1 cellular context compared by ENCODE assay signal in the genomic region with DNA sequence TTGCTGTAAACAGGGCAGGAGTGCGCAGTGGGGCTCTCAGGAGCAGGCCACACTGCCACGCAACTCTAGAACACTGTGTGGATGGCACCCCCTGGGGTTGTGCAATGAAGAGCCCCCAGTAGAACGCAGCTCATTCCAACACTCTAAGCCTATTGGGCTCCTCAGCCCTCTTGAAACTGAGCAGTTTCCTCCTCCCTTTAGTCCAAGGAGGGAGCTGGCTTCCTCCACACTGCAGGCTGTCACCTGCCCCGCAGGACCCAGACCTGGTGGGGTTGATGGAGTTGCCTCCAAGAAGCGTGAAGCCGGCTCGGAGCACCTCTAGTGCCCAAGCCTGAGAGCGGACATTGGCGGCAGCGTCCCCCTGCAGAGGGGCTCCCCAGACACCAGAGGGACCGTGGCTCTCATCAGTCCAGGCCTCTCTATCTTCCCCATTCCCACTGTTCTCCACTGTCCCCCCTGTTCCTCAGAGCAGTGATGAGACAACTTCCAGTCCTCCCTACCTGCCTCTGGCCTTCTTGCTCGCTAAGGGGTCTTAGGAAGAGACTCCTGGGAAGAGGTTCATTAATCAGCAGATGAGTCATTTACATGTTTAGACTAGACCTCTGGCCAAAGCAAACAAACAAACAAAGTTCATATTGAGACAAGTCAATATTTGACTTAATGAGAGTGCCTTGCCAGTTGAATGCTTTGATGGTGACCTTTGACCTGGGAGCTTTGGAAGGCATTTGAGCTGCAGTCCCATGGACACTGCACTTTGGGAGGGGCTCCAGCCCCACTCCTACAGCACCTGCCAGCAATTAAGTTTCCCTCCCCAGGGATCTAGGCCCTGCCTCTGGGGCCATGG.
TF ChIP-seq lines count a peak whose summit lies in the region.

No MANE protein-coding gene starts in this region.

TF ChIP-seq in HepG2, 621 proteins besides CTCF, POLR2A, EP300 and RAD21 (continued from another document and continues in another):
- TF ChIP-seq, protein P1, sequence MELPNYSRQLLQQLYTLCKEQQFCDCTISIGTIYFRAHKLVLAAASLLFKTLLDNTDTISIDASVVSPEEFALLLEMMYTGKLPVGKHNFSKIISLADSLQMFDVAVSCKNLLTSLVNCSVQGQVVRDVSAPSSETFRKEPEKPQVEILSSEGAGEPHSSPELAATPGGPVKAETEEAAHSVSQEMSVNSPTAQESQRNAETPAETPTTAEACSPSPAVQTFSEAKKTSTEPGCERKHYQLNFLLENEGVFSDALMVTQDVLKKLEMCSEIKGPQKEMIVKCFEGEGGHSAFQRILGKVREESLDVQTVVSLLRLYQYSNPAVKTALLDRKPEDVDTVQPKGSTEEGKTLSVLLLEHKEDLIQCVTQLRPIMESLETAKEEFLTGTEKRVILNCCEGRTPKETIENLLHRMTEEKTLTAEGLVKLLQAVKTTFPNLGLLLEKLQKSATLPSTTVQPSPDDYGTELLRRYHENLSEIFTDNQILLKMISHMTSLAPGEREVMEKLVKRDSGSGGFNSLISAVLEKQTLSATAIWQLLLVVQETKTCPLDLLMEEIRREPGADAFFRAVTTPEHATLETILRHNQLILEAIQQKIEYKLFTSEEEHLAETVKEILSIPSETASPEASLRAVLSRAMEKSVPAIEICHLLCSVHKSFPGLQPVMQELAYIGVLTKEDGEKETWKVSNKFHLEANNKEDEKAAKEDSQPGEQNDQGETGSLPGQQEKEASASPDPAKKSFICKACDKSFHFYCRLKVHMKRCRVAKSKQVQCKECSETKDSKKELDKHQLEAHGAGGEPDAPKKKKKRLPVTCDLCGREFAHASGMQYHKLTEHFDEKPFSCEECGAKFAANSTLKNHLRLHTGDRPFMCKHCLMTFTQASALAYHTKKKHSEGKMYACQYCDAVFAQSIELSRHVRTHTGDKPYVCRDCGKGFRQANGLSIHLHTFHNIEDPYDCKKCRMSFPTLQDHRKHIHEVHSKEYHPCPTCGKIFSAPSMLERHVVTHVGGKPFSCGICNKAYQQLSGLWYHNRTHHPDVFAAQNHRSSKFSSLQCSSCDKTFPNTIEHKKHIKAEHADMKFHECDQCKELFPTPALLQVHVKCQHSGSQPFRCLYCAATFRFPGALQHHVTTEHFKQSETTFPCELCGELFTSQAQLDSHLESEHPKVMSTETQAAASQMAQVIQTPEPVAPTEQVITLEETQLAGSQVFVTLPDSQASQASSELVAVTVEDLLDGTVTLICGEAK (IDR thresholded peaks at IDR 0.05): no peak
- TF ChIP-seq, protein P1 (CRISPR knock-in tag; IDR thresholded peaks at IDR 0.05): no peak
- TF ChIP-seq HNF4A (CRISPR knock-in tag; IDR thresholded peaks at IDR 0.05) (peak; percentile 95), MBD4 (IDR thresholded peaks at IDR 0.05; ENCODE audit: borderline replicate concordance, low read length) (no peak), JARID2 (CRISPR knock-in tag; IDR thresholded peaks at IDR 0.05; ENCODE audit: insufficient replicate concordance) (no peak), MZF1 (CRISPR knock-in tag; IDR thresholded peaks at IDR 0.05; ENCODE audit: borderline replicate concordance) (no peak), ZNF264 (CRISPR knock-in tag; IDR thresholded peaks at IDR 0.05) (no peak), MTF2 (CRISPR knock-in tag; IDR thresholded peaks at IDR 0.05; ENCODE audit: borderline replicate concordance) (no peak), ZSCAN31 (CRISPR knock-in tag; IDR thresholded peaks at IDR 0.05; ENCODE audit: low read depth) (no peak), FOSL1 (CRISPR knock-in tag; IDR thresholded peaks at IDR 0.05; ENCODE audit: borderline replicate concordance) (peak; percentile 81; the same call in 1 of the 2 replicates), ZNF746 (CRISPR knock-in tag; IDR thresholded peaks at IDR 0.05) (peak; percentile 94), ZSCAN30 (CRISPR knock-in tag; IDR thresholded peaks at IDR 0.05) (no peak), ZNF543 (CRISPR knock-in tag; IDR thresholded peaks at IDR 0.05) (no peak), MXI1 (IDR thresholded peaks at IDR 0.05; ENCODE audit: borderline replicate concordance, low read depth, low read length) (peak; percentile 26; the same call in 1 of the 3 replicates), ARNT (IDR thresholded peaks at IDR 0.05) (no peak), ZNF670 (CRISPR knock-in tag; IDR thresholded peaks at IDR 0.05; ENCODE audit: borderline replicate concordance) (0 out of 2 replicates have a peak, but pooled peaks have one; percentile 21), ZNF703 (CRISPR knock-in tag; IDR thresholded peaks at IDR 0.05; ENCODE audit: borderline replicate concordance) (no peak), TEAD2 (CRISPR knock-in tag; IDR thresholded peaks at IDR 0.05) (no peak), SRSF9 (IDR thresholded peaks at IDR 0.05; ENCODE audit: borderline replicate concordance, insufficient read depth, low read depth, low read length, poor library complexity, severe bottlenecking) (no peak), NFKBIZ (CRISPR knock-in tag; IDR thresholded peaks at IDR 0.05) (0 out of 2 replicates have a peak, but pooled peaks have one; percentile 52), CREB1 (IDR thresholded peaks at IDR 0.05) (no peak), CREB1 (CRISPR knock-in tag; IDR thresholded peaks at IDR 0.05) (no peak), ZNF232 (CRISPR knock-in tag; IDR thresholded peaks at IDR 0.05; ENCODE audit: borderline replicate concordance) (no peak; the same call in 1 of the 2 replicates), ETV6 (CRISPR knock-in tag; conservative IDR thresholded peaks at IDR 0.05) (no peak), SUZ12 (IDR thresholded peaks at IDR 0.05; ENCODE audit: low read depth, low read length) (no peak), JUN (CRISPR knock-in tag; IDR thresholded peaks at IDR 0.05) (peak; percentile 73), TAF15 (IDR thresholded peaks at IDR 0.05; ENCODE audit: low read depth, low read length, poor library complexity, severe bottlenecking) (no peak), ZNF589 (CRISPR knock-in tag; conservative IDR thresholded peaks at IDR 0.05) (no peak), SPEN (CRISPR knock-in tag; IDR thresholded peaks at IDR 0.05; ENCODE audit: low read depth) (peak; percentile 47; the same call in 1 of the 2 replicates), ZMYM4 (CRISPR knock-in tag; IDR thresholded peaks at IDR 0.05) (peak; percentile 85)
- TF ChIP-seq, protein P2, sequence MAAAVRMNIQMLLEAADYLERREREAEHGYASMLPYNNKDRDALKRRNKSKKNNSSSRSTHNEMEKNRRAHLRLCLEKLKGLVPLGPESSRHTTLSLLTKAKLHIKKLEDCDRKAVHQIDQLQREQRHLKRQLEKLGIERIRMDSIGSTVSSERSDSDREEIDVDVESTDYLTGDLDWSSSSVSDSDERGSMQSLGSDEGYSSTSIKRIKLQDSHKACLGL (CRISPR knock-in tag; IDR thresholded peaks at IDR 0.05): no peak
- TF ChIP-seq, protein P3, sequence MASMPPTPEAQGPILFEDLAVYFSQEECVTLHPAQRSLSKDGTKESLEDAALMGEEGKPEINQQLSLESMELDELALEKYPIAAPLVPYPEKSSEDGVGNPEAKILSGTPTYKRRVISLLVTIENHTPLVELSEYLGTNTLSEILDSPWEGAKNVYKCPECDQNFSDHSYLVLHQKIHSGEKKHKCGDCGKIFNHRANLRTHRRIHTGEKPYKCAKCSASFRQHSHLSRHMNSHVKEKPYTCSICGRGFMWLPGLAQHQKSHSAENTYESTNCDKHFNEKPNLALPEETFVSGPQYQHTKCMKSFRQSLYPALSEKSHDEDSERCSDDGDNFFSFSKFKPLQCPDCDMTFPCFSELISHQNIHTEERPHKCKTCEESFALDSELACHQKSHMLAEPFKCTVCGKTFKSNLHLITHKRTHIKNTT (CRISPR knock-in tag; IDR thresholded peaks at IDR 0.05): no peak
- TF ChIP-seq, protein P4, sequence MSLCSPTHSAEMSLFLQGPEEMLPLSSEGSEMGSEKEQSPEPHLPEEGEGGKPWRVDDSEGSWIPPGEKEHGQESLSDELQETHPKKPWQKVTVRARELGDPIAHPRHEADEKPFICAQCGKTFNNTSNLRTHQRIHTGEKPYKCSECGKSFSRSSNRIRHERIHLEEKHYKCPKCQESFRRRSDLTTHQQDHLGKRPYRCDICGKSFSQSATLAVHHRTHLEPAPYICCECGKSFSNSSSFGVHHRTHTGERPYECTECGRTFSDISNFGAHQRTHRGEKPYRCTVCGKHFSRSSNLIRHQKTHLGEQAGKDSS (CRISPR knock-in tag; IDR thresholded peaks at IDR 0.05; ENCODE audit: borderline replicate concordance, low read depth): no peak
- TF ChIP-seq, protein P5, sequence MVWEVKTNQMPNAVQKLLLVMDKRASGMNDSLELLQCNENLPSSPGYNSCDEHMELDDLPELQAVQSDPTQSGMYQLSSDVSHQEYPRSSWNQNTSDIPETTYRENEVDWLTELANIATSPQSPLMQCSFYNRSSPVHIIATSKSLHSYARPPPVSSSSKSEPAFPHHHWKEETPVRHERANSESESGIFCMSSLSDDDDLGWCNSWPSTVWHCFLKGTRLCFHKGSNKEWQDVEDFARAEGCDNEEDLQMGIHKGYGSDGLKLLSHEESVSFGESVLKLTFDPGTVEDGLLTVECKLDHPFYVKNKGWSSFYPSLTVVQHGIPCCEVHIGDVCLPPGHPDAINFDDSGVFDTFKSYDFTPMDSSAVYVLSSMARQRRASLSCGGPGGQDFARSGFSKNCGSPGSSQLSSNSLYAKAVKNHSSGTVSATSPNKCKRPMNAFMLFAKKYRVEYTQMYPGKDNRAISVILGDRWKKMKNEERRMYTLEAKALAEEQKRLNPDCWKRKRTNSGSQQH (CRISPR knock-in tag; IDR thresholded peaks at IDR 0.05; ENCODE audit: low read depth): peak; percentile 79; the same call in 1 of the 2 replicates
- TF ChIP-seq, protein P6, sequence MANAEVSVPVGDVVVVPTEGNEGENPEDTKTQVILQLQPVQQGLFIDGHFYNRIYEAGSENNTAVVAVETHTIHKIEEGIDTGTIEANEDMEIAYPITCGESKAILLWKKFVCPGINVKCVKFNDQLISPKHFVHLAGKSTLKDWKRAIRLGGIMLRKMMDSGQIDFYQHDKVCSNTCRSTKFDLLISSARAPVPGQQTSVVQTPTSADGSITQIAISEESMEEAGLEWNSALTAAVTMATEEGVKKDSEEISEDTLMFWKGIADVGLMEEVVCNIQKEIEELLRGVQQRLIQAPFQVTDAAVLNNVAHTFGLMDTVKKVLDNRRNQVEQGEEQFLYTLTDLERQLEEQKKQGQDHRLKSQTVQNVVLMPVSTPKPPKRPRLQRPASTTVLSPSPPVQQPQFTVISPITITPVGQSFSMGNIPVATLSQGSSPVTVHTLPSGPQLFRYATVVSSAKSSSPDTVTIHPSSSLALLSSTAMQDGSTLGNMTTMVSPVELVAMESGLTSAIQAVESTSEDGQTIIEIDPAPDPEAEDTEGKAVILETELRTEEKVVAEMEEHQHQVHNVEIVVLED (CRISPR knock-in tag; IDR thresholded peaks at IDR 0.05; ENCODE audit: borderline replicate concordance): no peak; the same call in 1 of the 2 replicates
- TF ChIP-seq, protein P7, sequence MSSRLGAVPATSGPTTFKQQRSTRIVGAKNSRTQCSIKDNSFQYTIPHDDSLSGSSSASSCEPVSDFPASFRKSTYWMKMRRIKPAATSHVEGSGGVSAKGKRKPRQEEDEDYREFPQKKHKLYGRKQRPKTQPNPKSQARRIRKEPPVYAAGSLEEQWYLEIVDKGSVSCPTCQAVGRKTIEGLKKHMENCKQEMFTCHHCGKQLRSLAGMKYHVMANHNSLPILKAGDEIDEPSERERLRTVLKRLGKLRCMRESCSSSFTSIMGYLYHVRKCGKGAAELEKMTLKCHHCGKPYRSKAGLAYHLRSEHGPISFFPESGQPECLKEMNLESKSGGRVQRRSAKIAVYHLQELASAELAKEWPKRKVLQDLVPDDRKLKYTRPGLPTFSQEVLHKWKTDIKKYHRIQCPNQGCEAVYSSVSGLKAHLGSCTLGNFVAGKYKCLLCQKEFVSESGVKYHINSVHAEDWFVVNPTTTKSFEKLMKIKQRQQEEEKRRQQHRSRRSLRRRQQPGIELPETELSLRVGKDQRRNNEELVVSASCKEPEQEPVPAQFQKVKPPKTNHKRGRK (CRISPR knock-in tag; IDR thresholded peaks at IDR 0.05): no peak
- TF ChIP-seq, protein P8, sequence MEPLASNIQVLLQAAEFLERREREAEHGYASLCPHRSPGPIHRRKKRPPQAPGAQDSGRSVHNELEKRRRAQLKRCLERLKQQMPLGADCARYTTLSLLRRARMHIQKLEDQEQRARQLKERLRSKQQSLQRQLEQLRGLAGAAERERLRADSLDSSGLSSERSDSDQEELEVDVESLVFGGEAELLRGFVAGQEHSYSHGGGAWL (CRISPR knock-in tag; IDR thresholded peaks at IDR 0.05): no peak
- TF ChIP-seq, protein P9, sequence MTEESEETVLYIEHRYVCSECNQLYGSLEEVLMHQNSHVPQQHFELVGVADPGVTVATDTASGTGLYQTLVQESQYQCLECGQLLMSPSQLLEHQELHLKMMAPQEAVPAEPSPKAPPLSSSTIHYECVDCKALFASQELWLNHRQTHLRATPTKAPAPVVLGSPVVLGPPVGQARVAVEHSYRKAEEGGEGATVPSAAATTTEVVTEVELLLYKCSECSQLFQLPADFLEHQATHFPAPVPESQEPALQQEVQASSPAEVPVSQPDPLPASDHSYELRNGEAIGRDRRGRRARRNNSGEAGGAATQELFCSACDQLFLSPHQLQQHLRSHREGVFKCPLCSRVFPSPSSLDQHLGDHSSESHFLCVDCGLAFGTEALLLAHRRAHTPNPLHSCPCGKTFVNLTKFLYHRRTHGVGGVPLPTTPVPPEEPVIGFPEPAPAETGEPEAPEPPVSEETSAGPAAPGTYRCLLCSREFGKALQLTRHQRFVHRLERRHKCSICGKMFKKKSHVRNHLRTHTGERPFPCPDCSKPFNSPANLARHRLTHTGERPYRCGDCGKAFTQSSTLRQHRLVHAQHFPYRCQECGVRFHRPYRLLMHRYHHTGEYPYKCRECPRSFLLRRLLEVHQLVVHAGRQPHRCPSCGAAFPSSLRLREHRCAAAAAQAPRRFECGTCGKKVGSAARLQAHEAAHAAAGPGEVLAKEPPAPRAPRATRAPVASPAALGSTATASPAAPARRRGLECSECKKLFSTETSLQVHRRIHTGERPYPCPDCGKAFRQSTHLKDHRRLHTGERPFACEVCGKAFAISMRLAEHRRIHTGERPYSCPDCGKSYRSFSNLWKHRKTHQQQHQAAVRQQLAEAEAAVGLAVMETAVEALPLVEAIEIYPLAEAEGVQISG (CRISPR knock-in tag; IDR thresholded peaks at IDR 0.05): peak; percentile 98
